Comparison of ENCODE assay signal across 1 cellular context in genomic region chrX:78119521-78120227, GRCh38.
TF ChIP-seq lines count a peak whose summit lies in the region.

No MANE protein-coding gene starts in this region.

TF ChIP-seq in H1, 55 proteins besides CTCF, POLR2A, EP300 and RAD21:
- TF ChIP-seq NANOG (IDR thresholded peaks at IDR 0.05; ENCODE audit: insufficient read depth, low read depth, low read length, poor library complexity, severe bottlenecking), result no peak
- no peak for TF ChIP-seq BRCA1 (IDR thresholded peaks at IDR 0.05; ENCODE audit: low read depth, low read length)
- no peak for TF ChIP-seq TAF7 (optimal IDR thresholded peaks at IDR 0.05; ENCODE audit: borderline replicate concordance, low read depth, low read length)
TF ChIP-seq in H1: peak in this region for 0.
